In genomic region chr2:214810670-214811069, GRCh38 we compare ENCODE assay signal across 8 cellular contexts. TPM values are rescaled to one million over a fixed set of nuclear protein-coding genes. Genes with fewer than 3 reads are reported as not detected.
A peak's percentile ranks its signal among the peaks of the same experiment; 100 is the strongest.
DNase-seq lines count a peak whose midpoint lies in the region; ATAC-seq, FAIRE-seq and TF ChIP-seq lines count a peak whose summit lies in the region.

No MANE protein-coding gene starts in this region.

- POLR2A ChIA-PET in AG04450 (lab: Yijun Ruan, JAX) (interaction anchor here (0.6 kb wide), 1 partner anchor 136 kb away, joined by 6 read pairs; no protein-coding TSS in a partner anchor), MCF 10A (lab: Yijun Ruan, JAX) (interaction anchor here (0.6 to 2.7 kb wide), 3 partner anchors 10 to 47 kb away, joined by 3 to 17 read pairs (median 3); no protein-coding TSS in a partner anchor)

- CTCF ChIA-PET in AG04450 (lab: Charles Lee) = interaction anchor here (1.0 kb wide), 1 partner anchor 1120 kb away, joined by 4 read pairs; no protein-coding TSS in a partner anchor
- CTCF ChIA-PET in MCF 10A (lab: Yijun Ruan, JAX) = interaction anchor here (0.6 to 1.4 kb wide), 5 partner anchors 10 to 1054 kb away, joined by 3 to 7 read pairs (median 4); no protein-coding TSS in a partner anchor

- TF ChIP-seq POLR2A in H54 (IDR thresholded peaks at IDR 0.05; ENCODE audit: low read depth, low read length) = no peak

- FAIRE-seq in H54 (lab: Jason Lieb, UNC) = no peak

- no peak for TF ChIP-seq CTCF in AG04450 (IDR thresholded peaks at IDR 0.05; ENCODE audit: low read depth, low read length)
- TF ChIP-seq CTCF in MCF 10A (IDR thresholded peaks at IDR 0.05; ENCODE audit: unreplicated experiment) = no peak
- TF ChIP-seq CTCF in GM13976 (IDR thresholded peaks at IDR 0.05; ENCODE audit: borderline replicate concordance, control extremely low read depth, extremely low read depth, insufficient read depth, missing control alignments) = no peak

- H3K9me3 Mint-ChIP-seq in MCF 10A (ENCODE audit: unreplicated experiment) = no peaks in the 10 kb centered on the region

- no TSS peak for BruUV-seq in MCF 10A (replicated peaks; lab: Mats Ljungman, UMichigan)

- H3K27ac ChIP-seq in AG04450 (ENCODE audit: low read depth, low read length) = no peak overlapping the region
- no peak overlapping the region for H3K27ac ChIP-seq in HUES48 (ENCODE audit: low read depth, low read length)

- peak overlapping the region; percentile 94 for H3K27ac Mint-ChIP-seq in MCF 10A (ENCODE audit: low read depth, unreplicated experiment)

- no peak for DNase-seq in AG04450 (ENCODE audit: low read depth, low spot score)
- DNase-seq in MCF 10A (ENCODE audit: unreplicated experiment) = no peak
- DNase-seq in NCI-H187 (lab: John Stamatoyannopoulos, UW) = no peak
- no peak for DNase-seq in GM13976 (ENCODE audit: low spot score)
- DNase-seq in H54 (ENCODE audit: insufficient read length, low spot score) = no peak

- intact Hi-C loops in MCF 10A (cut with micrococcal nuclease) = no loop called here

- H3K27me3 Mint-ChIP-seq in MCF 10A (ENCODE audit: insufficient read depth, unreplicated experiment) = no peaks in the 10 kb centered on the region

- no peaks in the 10 kb centered on the region for H3K36me3 Mint-ChIP-seq in MCF 10A (ENCODE audit: insufficient read depth, unreplicated experiment)

- H3K9me3 ChIP-seq in AG04450 (ENCODE audit: control insufficient read depth, insufficient read depth, low read length) = no peaks in the 10 kb centered on the region; the same call in 1 of the 2 replicates
- H3K9me3 ChIP-seq in HUES48 (ENCODE audit: control insufficient read depth, insufficient read depth, low read length) = no peaks in the 10 kb centered on the region
- H3K9me3 ChIP-seq in mucosa of stomach (ENCODE audit: control insufficient read depth, low read length) = no peaks in the 10 kb centered on the region

- H3K27me3 ChIP-seq in AG04450 (ENCODE audit: control insufficient read depth, insufficient read depth, low read length) (no peaks in the 10 kb centered on the region), HUES48 (ENCODE audit: control insufficient read depth, insufficient read depth, low read length) (peaks cover 11% of the 10 kb centered on the region; the same call in 1 of the 2 replicates), mucosa of stomach (ENCODE audit: control insufficient read depth, insufficient read depth, low read length) (no peaks in the 10 kb centered on the region)

- in situ Hi-C loops in GM13976 (cut with MboI; ENCODE audit: low sequenced_read_pairs, unreplicated experiment) = no loop called here

- H3K9ac ChIP-seq in HUES48 (ENCODE audit: low read depth, low read length) (no peak overlapping the region), mucosa of stomach (ENCODE audit: low read length) (peak overlapping the region; percentile 76)

- H3K36me3 ChIP-seq in HUES48 (ENCODE audit: control insufficient read depth, insufficient read depth, low read length) (peaks cover 4% of the 10 kb centered on the region), mucosa of stomach (ENCODE audit: control insufficient read depth, insufficient read depth, low read length) (no peaks in the 10 kb centered on the region)

- H3K4me3 ChIP-seq in AG04450 (ENCODE audit: low read depth, low read length) (peak overlapping the region; percentile 70), HUES48 (ENCODE audit: low read depth, low read length) (peak overlapping the region; percentile 57), mucosa of stomach (ENCODE audit: low read length) (peak overlapping the region; percentile 63)

- peak overlapping the region; percentile 98 for H3K4me3 Mint-ChIP-seq in MCF 10A (ENCODE audit: unreplicated experiment)

- ATAC-seq in HG03045 (IDR thresholded peaks at IDR 0.05; ENCODE audit: unreplicated experiment) = no peak

- H3K4me1 ChIP-seq in HUES48 (ENCODE audit: control insufficient read depth, insufficient read depth, low read length) (peaks cover 27% of the 10 kb centered on the region), mucosa of stomach (ENCODE audit: control insufficient read depth, insufficient read depth, low read length) (peaks cover 6% of the 10 kb centered on the region)

- peaks cover 14% of the 10 kb centered on the region for H3K4me1 Mint-ChIP-seq in MCF 10A (ENCODE audit: insufficient read depth, unreplicated experiment)

RNA-seq across cellular contexts. Expression of gene BARD1, which starts 1.2 kb away (rescaled TPM):
- polyA plus RNA-seq in AG04450 (2011; rRNA removed) = 3.9 and 4.2 TPM in 2 replicates
- 28.4 and 36.2 TPM in 2 replicates for polyA minus RNA-seq in AG04450 (2011; rRNA and poly(A)+ RNA removed)
- 7.8 and 11.1 TPM in 2 replicates for total RNA-seq in MCF 10A (2022)
